ENCODE assay signal across 8 cellular contexts in genomic region chr1:234600418-234601216, GRCh38. TPM values are rescaled to one million over a fixed set of nuclear protein-coding genes. Genes with fewer than 3 reads are reported as not detected.
DNase-seq lines count a peak whose midpoint lies in the region; ATAC-seq and TF ChIP-seq lines count a peak whose summit lies in the region.

No MANE protein-coding gene starts in this region.

- CTCF ChIA-PET in AG04450 (lab: Charles Lee): interaction anchor here (0.6 to 2.6 kb wide), 6 partner anchors 101 to 483 kb away, joined by 3 to 17 read pairs (median 8); no protein-coding TSS in a partner anchor

- H3K9me3 ChIP-seq in AG04450 (ENCODE audit: control insufficient read depth, insufficient read depth, low read length): no peaks in the 10 kb centered on the region
- H3K9me3 ChIP-seq in iPS-18c (ENCODE audit: control insufficient read depth, insufficient read depth, low read length): no peaks in the 10 kb centered on the region
- H3K9me3 ChIP-seq in skeletal muscle tissue (ENCODE audit: control insufficient read depth in 3 of 3, low read length in 3 of 3): no peaks in the 10 kb centered on the region

- ATAC-seq in GM18511 (IDR thresholded peaks at IDR 0.05; ENCODE audit: unreplicated experiment): peak; percentile 22

- peak overlapping the region; percentile 51 for H3K4me3 ChIP-seq in AG04450 (ENCODE audit: low read depth, low read length)
- peak overlapping the region; percentile 12; the same call in 1 of the 2 replicates for H3K4me3 ChIP-seq in iPS-18c (ENCODE audit: insufficient read depth, low read depth, low read length)
- peak overlapping the region; percentile 48 to 63 (median 59) for H3K4me3 ChIP-seq in skeletal muscle tissue (ENCODE audit: low read length in 3 of 3)

- H3K9ac ChIP-seq in skeletal muscle tissue (ENCODE audit: low read depth in 1 of 3, low read length in 3 of 3): peak overlapping the region; percentile 63 to 81 (median 67)

- H3K36me3 ChIP-seq in skeletal muscle tissue (ENCODE audit: control insufficient read depth in 3 of 3, insufficient read depth in 3 of 3, low read length in 3 of 3): peaks cover 0 to 5% (median 0%) of the 10 kb centered on the region in 3 donors

- H3K27ac ChIP-seq in AG04450 (ENCODE audit: low read depth, low read length) (peak overlapping the region; percentile 86), angular gyrus (ENCODE audit: low read depth, low read length) (peak overlapping the region; percentile 95), skeletal muscle tissue (ENCODE audit: low read depth, low read length) (peak overlapping the region; percentile 99)

- POLR2A ChIA-PET in AG04450 (lab: Yijun Ruan, JAX): interaction anchor here (0.6 to 1.6 kb wide), 12 partner anchors 9 to 370 kb away, joined by 3 to 7 read pairs (median 4); partner anchors contain the start of gene IRF2BP2

- no peak for DNase-seq in AG04450 (ENCODE audit: low read depth, low spot score)
- DNase-seq in NCI-H1092 (lab: John Stamatoyannopoulos, UW): peak; percentile 60
- no peak for DNase-seq in stimulated activated CD4-positive, alpha-beta T cell treated with anti-CD3 and anti-CD28 coated beads, Interleukin-1b, Interleukin-23, amount 100 ng/mL, for 48 hours
- no peak for DNase-seq in activated CD4-positive, alpha-beta T cell treated with anti-CD3 and anti-CD28 coated beads, Interleukin-2, amount 50 U/mL, for 4 hours

- H3K27me3 ChIP-seq in AG04450 (ENCODE audit: control insufficient read depth, insufficient read depth, low read length) (no peaks in the 10 kb centered on the region), skeletal muscle tissue (ENCODE audit: control insufficient read depth in 3 of 3, insufficient read depth in 3 of 3, low read length in 3 of 3) (no peaks in the 10 kb centered on the region)

- peaks cover 37 to 51% (median 40%) of the 10 kb centered on the region in 3 donors for H3K4me1 ChIP-seq in skeletal muscle tissue (ENCODE audit: control insufficient read depth in 3 of 3, insufficient read depth in 3 of 3, low read length in 3 of 3)

- TF ChIP-seq CTCF in AG04450 (IDR thresholded peaks at IDR 0.05; ENCODE audit: low read depth, low read length): no peak

RNA-seq across cellular contexts. Expression of gene IRF2BP2, which starts 9.4 kb away (rescaled TPM):
- polyA plus RNA-seq in AG04450 (2011; rRNA removed): 20.3 and 28.6 TPM in 2 replicates
- 38.5 and 53.5 TPM in 2 replicates for polyA minus RNA-seq in AG04450 (2011; rRNA and poly(A)+ RNA removed)
- 83.0 TPM for total RNA-seq in skeletal muscle tissue
